1 cellular context compared by ENCODE assay signal in the genomic region with DNA sequence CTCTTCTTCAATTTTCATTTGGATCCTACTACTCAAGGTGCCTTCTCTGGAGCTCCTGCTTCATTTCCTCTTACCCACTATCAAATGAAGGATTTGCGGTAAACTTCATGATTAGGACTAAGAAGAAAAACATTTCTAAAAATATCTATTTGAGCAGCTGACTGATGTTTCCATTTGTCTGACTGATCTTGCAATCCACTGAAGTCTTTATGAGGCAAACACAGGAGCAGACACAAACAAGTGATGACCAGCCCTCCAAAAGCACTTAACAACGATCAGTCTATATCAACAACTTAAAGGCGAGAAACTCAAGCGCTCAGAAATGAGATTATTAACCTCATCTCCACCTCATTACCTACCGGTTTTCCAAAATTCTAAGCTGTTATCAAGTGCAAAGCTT.
TF ChIP-seq lines count a peak whose summit lies in the region.

No MANE protein-coding gene starts in this region.

TF ChIP-seq in K562, 482 proteins besides CTCF, POLR2A, EP300 and RAD21 (continued from another document):
- TF ChIP-seq ZNF384 (IDR thresholded peaks at IDR 0.05; ENCODE audit: low read depth, low read length) (no peak), ZNF124 (CRISPR knock-in tag; IDR thresholded peaks at IDR 0.05) (no peak), CXXC5 (CRISPR knock-in tag; IDR thresholded peaks at IDR 0.05) (no peak), SMARCA5 (IDR thresholded peaks at IDR 0.05) (no peak), FUS (optimal IDR thresholded peaks at IDR 0.05; ENCODE audit: low read depth, low read length) (no peak), ZNF174 (CRISPR knock-in tag; IDR thresholded peaks at IDR 0.05) (no peak), DIDO1 (tag; IDR thresholded peaks at IDR 0.05; ENCODE audit: low read depth) (no peak), HMGN3 (IDR thresholded peaks at IDR 0.05; ENCODE audit: borderline replicate concordance, extremely low read depth, insufficient read length, low read depth, low read length) (no peak), HNRNPL (IDR thresholded peaks at IDR 0.05; ENCODE audit: low read depth, low read length) (no peak)
